1 cellular context compared by ENCODE assay signal in the genomic region with DNA sequence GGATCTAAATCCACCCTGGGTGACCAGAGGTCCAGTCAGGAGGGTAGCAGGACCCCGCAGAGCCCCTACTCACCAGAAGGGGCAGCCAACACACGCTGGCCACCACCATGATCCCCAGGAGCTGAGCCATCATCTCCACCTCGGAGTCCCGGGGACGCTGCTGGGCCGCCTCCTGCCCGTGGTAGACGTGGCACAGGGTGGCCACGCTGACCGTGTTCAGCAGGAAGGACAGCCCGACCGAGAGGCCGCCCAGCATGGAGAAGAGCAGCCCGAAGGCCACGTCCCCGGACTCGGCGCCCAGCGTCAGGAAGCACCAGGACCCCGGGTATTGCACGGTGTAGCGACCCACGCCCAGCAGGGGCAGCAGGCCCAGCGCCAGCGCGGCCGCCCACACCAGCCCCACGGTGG.
TF ChIP-seq lines count a peak whose summit lies in the region.

No MANE protein-coding gene starts in this region.

TF ChIP-seq in A549, 52 proteins besides CTCF, POLR2A, EP300 and RAD21:
- no peak for TF ChIP-seq GATA3 (IDR thresholded peaks at IDR 0.05; ENCODE audit: borderline replicate concordance)
